ENCODE assay signal across 8 cellular contexts in genomic region chr3:172490198-172490669, GRCh38.
DNase-seq lines count a peak whose midpoint lies in the region; ATAC-seq lines count a peak whose summit lies in the region.
"Not testable (repeated sequence)": the region's sequence is repeated elsewhere in the genome, so short reads cannot be mapped to it uniquely, and the experiment has no call there.

No MANE protein-coding gene starts in this region.

- peak overlapping the region; percentile 71 for H2AFZ ChIP-seq in ACC112 (ENCODE audit: low read length, unreplicated experiment)

- H3K4me1 ChIP-seq in ACC112 (ENCODE audit: control insufficient read depth, insufficient read depth, low read length, unreplicated experiment): not testable (repeated sequence)

- not testable (repeated sequence) for H3K27me3 ChIP-seq in ACC112 (ENCODE audit: insufficient read depth, low read length)

- H3K4me3 ChIP-seq in ACC112 (ENCODE audit: low read depth, low read length): not testable (repeated sequence)

- H3K36me3 ChIP-seq in ACC112 (ENCODE audit: insufficient read depth, low read length): not testable (repeated sequence)

- not testable (repeated sequence) for H3K27ac ChIP-seq in ACC112 (ENCODE audit: low read depth, low read length)

- ATAC-seq in GM18867 (IDR thresholded peaks at IDR 0.05; ENCODE audit: unreplicated experiment) (peak; percentile 75), HG03469 (IDR thresholded peaks at IDR 0.05; ENCODE audit: unreplicated experiment) (peak; percentile 67)

- peak; percentile 5 for DNase-seq in NCI-H748 treated with DMSO at 0.1 percent for 48 hours (lab: John Stamatoyannopoulos, UW)
- peak; percentile 87 for DNase-seq in activated CD4-positive, alpha-beta T cell treated with anti-CD3 and anti-CD28 coated beads for 48 hours
- peak; percentile 59 for DNase-seq in central memory CD4-positive, alpha-beta T cell
- DNase-seq in inferior parietal cortex (ENCODE audit: extremely low spot score): peak; percentile 75
- DNase-seq in stimulated activated CD4-positive, alpha-beta T cell treated with anti-CD3 and anti-CD28 coated beads, Interleukin-12 subunit alpha, Interleukin-12 subunit beta, amount 100 ng/mL, for 48 hours (ENCODE audit: low read depth in 2 of 3, low spot score in 1 of 3): peak; percentile 48 to 81 (median 77)

- not testable (repeated sequence) for H3K79me2 ChIP-seq in ACC112 (ENCODE audit: control insufficient read depth, insufficient read depth, low read length, unreplicated experiment)

Comparison
In these comparisons a context has a peak if more than half of its experiments do, and no peak if none do; other contexts are left out.
1. DNase-seq: peak in every context shown above with its lines; median percentile 87 in activated CD4-positive, alpha-beta T cell treated with anti-CD3 and anti-CD28 coated beads for 48 hours; 77 in stimulated activated CD4-positive, alpha-beta T cell treated with anti-CD3 and anti-CD28 coated beads, Interleukin-12 subunit alpha, Interleukin-12 subunit beta, amount 100 ng/mL, for 48 hours; 75 in inferior parietal cortex; 59 in central memory CD4-positive, alpha-beta T cell; 5 in NCI-H748 treated with DMSO at 0.1 percent for 48 hours.